16 cellular contexts compared by ENCODE assay signal in the genomic region with DNA sequence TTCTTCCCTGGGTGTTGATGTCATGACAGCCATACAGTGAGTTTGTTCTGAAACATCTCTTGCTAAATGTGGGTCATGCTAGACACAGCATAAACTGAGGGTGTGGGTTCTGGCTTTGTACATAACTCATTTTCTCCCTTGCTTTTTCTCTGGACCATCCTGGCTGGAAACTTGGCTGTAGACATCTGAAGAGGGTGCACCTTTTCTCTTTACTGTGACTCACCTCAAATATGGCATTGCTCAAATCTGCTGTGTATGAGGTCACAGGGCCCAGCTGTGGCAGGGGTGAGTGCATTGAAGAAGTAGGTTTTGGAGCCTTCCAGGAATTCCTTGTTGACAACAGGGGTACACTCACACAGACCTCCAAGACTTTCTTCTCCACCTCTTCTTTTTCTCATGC.
"Had no signal": no experiment of that assay in that cellular context is flagged by ENCODE, and none has a peak within 500 bp of the region (broad histone marks: within the 10 kb centered on the region; RNA-seq: fewer than 3 reads in every experiment).

No MANE protein-coding gene starts in this region.

- ATAC-seq: heart left ventricle, right cardiac atrium, T-cell had no signal

- DNase-seq: activated CD4-positive, alpha-beta T cell treated with anti-CD3 and anti-CD28 coated beads, Interleukin-2, amount 50 U/mL, for 48 hours; activated gamma-delta T cell treated with Interleukin-2 at 50 U/mL for 16 hours; activated T-cell treated with anti-CD3 and anti-CD28 coated beads, Interleukin-2, amount 50 U/mL, for 24 hours; effector CD4-positive, alpha-beta T cell; heart left ventricle; immature natural killer cell; right cardiac atrium; SK-N-SH; T-cell; T-helper 9 cell had no signal

- H3K4me3 ChIP-seq: coronary artery, heart left ventricle, prostate gland, smooth muscle cell, thoracic aorta had no signal

- H3K4me1 Mint-ChIP-seq: brain; central memory CD8-positive, alpha-beta T cell; immature natural killer cell had no signal

- H3K27ac Mint-ChIP-seq: activated T-cell treated with anti-CD3 and anti-CD28 coated beads, Interleukin-2, amount 50 U/mL, for 24 hours; brain; immature natural killer cell; T-cell had no signal

- H3K27me3 Mint-ChIP-seq: activated T-cell treated with anti-CD3 and anti-CD28 coated beads, Interleukin-2, amount 50 U/mL, for 24 hours; brain; central memory CD8-positive, alpha-beta T cell; T-cell had no signal

- H3K36me3 Mint-ChIP-seq: brain had no signal

- H3K9me3 Mint-ChIP-seq: activated T-cell treated with anti-CD3 and anti-CD28 coated beads, Interleukin-2, amount 50 U/mL, for 24 hours; brain; central memory CD8-positive, alpha-beta T cell; immature natural killer cell; T-cell had no signal

- H3K4me3 Mint-ChIP-seq: activated T-cell treated with anti-CD3 and anti-CD28 coated beads, Interleukin-2, amount 50 U/mL, for 24 hours; brain; central memory CD8-positive, alpha-beta T cell; immature natural killer cell; T-cell had no signal
